In genomic region chr14:92425101-92425500, GRCh38 we compare ENCODE assay signal across 17 cellular contexts.
DNase-seq lines count a peak whose midpoint lies in the region; ATAC-seq, FAIRE-seq and TF ChIP-seq lines count a peak whose summit lies in the region.
"Had no signal": no experiment of that assay in that cellular context is flagged by ENCODE, and none has a peak within 500 bp of the region (broad histone marks: within the 10 kb centered on the region; RNA-seq: fewer than 3 reads in every experiment).

No MANE protein-coding gene starts in this region.

- H3K36me3 ChIP-seq in mesendoderm (ENCODE audit: control insufficient read depth, insufficient read depth, low read length) (no peaks in the 10 kb centered on the region), psoas muscle (ENCODE audit: insufficient read depth in 1 of 2, low read depth in 1 of 2) (no peaks in the 10 kb centered on the region)
- H3K36me3 ChIP-seq: BLaER1, ovary, SJSA1 had no signal

- no peak overlapping the region for H3K4me3 ChIP-seq in choroid plexus epithelial cell (ENCODE audit: low read depth, low read length)
- H3K4me3 ChIP-seq in mesendoderm (ENCODE audit: low read length), result no peak overlapping the region
- H3K4me3 ChIP-seq in psoas muscle, result no peak overlapping the region
- H3K4me3 ChIP-seq: BLaER1, dorsolateral prefrontal cortex, ovary, SJSA1 had no signal

- intact Hi-C loops in psoas muscle (cut with DNase I), result no loop called here

- no peak overlapping the region for H3K18ac ChIP-seq in mesendoderm (ENCODE audit: low read length)

- H3K56ac ChIP-seq in mesendoderm (ENCODE audit: low read length), result no peak overlapping the region

- no peak overlapping the region for H4K8ac ChIP-seq in mesendoderm (ENCODE audit: low read depth, low read length)

- no peak overlapping the region for H2AK5ac ChIP-seq in mesendoderm (ENCODE audit: low read length)

- H3K4me2 ChIP-seq in mesendoderm (ENCODE audit: low read length), result no peak overlapping the region
- H3K4me2 ChIP-seq: BLaER1, KMS-11 had no signal

- H3K23ac ChIP-seq in mesendoderm (ENCODE audit: low read length), result no peak overlapping the region

- H3K27me3 ChIP-seq in mesendoderm (ENCODE audit: insufficient read depth, low read length, poor library complexity) (no peaks in the 10 kb centered on the region), psoas muscle (ENCODE audit: insufficient read depth in 3 of 3, low read length in 2 of 3) (no peaks in the 10 kb centered on the region)
- H3K27me3 ChIP-seq: BLaER1, dorsolateral prefrontal cortex, ovary, SJSA1 had no signal

- in situ Hi-C loops in GM13976 (cut with MboI; ENCODE audit: low sequenced_read_pairs, unreplicated experiment), result no loop called here

- H3K79me1 ChIP-seq in mesendoderm (ENCODE audit: low read length), result no peaks in the 10 kb centered on the region

- no peak overlapping the region for H4K5ac ChIP-seq in mesendoderm (ENCODE audit: low read length)

- H3K4ac ChIP-seq in mesendoderm (ENCODE audit: low read depth, low read length), result no peak overlapping the region

- no peaks in the 10 kb centered on the region for H3K9me3 ChIP-seq in psoas muscle
- H3K9me3 ChIP-seq: BLaER1, ovary had no signal

- H3K79me2 ChIP-seq in mesendoderm (ENCODE audit: control insufficient read depth, insufficient read depth, low read length), result no peaks in the 10 kb centered on the region

- no peak for FAIRE-seq in RCC 7860 (lab: Jason Lieb, UNC)

- H3K27ac ChIP-seq in mesendoderm (ENCODE audit: low read depth, low read length), result no peak overlapping the region
- no peak overlapping the region for H3K27ac ChIP-seq in psoas muscle
- H3K27ac ChIP-seq: BLaER1, dorsolateral prefrontal cortex, KMS-11, ovary, SJSA1 had no signal

- H2BK120ac ChIP-seq in mesendoderm (ENCODE audit: low read depth, low read length), result no peak overlapping the region

- no peak for TF ChIP-seq CTCF in choroid plexus epithelial cell (conservative IDR thresholded peaks at IDR 0.05; ENCODE audit: low read depth, low read length)
- TF ChIP-seq CTCF in GM13976 (IDR thresholded peaks at IDR 0.05; ENCODE audit: borderline replicate concordance, control extremely low read depth, extremely low read depth, insufficient read depth, missing control alignments), result no peak
- TF ChIP-seq CTCF in psoas muscle (IDR thresholded peaks at IDR 0.05), result no peak

- DNase-seq in GM04503 (ENCODE audit: low read depth) (peak; percentile 39), RCC 7860 (ENCODE audit: low spot score) (peak; percentile 17), choroid plexus epithelial cell (ENCODE audit: low read depth) (peak; percentile 77), mesendoderm (peak; percentile 36), NOMO-1 treated with dmso at 0.1 percent for 144 hours (lab: John Stamatoyannopoulos, UW; ENCODE audit: unreplicated experiment) (no peak), SKM-1 (lab: John Stamatoyannopoulos, UW; ENCODE audit: unreplicated experiment) (no peak), GM13976 (ENCODE audit: low spot score) (no peak), psoas muscle (no peak)
- DNase-seq: activated CD4-positive, alpha-beta memory T cell treated with anti-CD3 and anti-CD28 coated beads, Interleukin-2, amount 10 ng/mL, durations not matched to agents 7 days and 5 days; DMS79; dorsolateral prefrontal cortex; NCI-H1417 treated with DMSO at 0.1 percent for 48 hours; ovary; stimulated activated naive CD4-positive, alpha-beta T cell treated with Interleukin-2 at 50 U/mL for 16 hours had no signal

- H3K4me1 ChIP-seq in mesendoderm (ENCODE audit: control insufficient read depth, low read depth, low read length), result no peaks in the 10 kb centered on the region
- H3K4me1 ChIP-seq in psoas muscle, result no peaks in the 10 kb centered on the region
- H3K4me1 ChIP-seq: BLaER1 had no signal

- H2BK5ac ChIP-seq in mesendoderm (ENCODE audit: low read length), result no peak overlapping the region

- no peak for ATAC-seq in psoas muscle

- no peak overlapping the region for H3K9ac ChIP-seq in mesendoderm (ENCODE audit: low read length)
- H3K9ac ChIP-seq: BLaER1, KMS-11 had no signal

- H2BK15ac ChIP-seq in mesendoderm (replicated peaks; ENCODE audit: low read depth), result no peak overlapping the region

Comparison
In these comparisons a context has a peak if more than half of its experiments do, and no peak if none do; other contexts are left out.
1. DNase-seq: peak in GM04503 (single experiment), RCC 7860 (single experiment), choroid plexus epithelial cell (single experiment) and mesendoderm (single experiment); none in NOMO-1 treated with dmso at 0.1 percent for 144 hours (single experiment), SKM-1 (single experiment), GM13976 (single experiment) and psoas muscle (0 of 2).